ENCODE assay signal across 24 cellular contexts in the genomic region with DNA sequence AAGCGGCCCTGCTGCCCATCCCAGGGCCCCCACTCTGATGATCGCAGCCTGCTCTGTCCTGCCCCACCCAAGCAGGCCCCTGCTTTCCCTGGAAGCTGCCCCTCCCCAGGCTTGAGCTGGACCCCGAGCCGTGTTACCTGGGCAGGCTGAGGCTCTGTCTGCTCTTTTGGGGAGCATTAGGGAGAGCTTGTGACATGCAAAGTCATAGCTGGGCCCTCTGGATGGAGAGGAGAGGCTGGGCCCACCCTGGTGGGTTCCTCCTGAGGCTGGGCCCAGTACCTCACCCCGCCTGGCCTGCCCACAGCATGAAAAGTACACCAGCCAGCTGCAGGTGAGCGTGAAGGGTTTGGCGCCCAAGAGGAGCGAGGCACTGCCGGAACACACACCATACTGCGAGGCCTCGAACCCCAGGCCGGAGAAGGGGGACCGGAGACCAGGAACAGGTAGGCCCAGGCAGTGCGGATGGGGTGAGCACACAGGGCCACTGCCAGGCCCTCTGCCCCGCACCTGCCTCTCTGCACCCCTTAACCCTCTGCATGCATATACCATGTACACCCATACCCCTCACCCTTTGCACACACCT. TPM values are rescaled to one million over a fixed set of nuclear protein-coding genes. Genes with fewer than 3 reads are reported as not detected.
A peak's percentile ranks its signal among the peaks of the same experiment; 100 is the strongest.
DNase-seq lines count a peak whose midpoint lies in the region; ATAC-seq and TF ChIP-seq lines count a peak whose summit lies in the region.
"Had no signal": no experiment of that assay in that cellular context is flagged by ENCODE, and none has a peak within 500 bp of the region (broad histone marks: within the 10 kb centered on the region; RNA-seq: fewer than 3 reads in every experiment).

No MANE protein-coding gene starts in this region.

- peaks cover 9% of the 10 kb centered on the region for H3K79me1 ChIP-seq in neuronal stem cell (ENCODE audit: low read depth, low read length)

- no peak overlapping the region for H3K18ac ChIP-seq in neuronal stem cell (ENCODE audit: low read length)

- peak; percentile 34 for DNase-seq in Right ventricle myocardium superior
- no peak for DNase-seq in right atrium auricular region (ENCODE audit: low spot score)
- peak; percentile 25 for DNase-seq in H7
- DNase-seq in left cardiac atrium, result peak; percentile 6
- no peak for DNase-seq in neuronal stem cell (ENCODE audit: low spot score)
- DNase-seq in body of pancreas, result no peak
- DNase-seq in SIG-M5 (lab: John Stamatoyannopoulos, UW), result no peak
- DNase-seq in kidney glomerular epithelial cell (lab: John Stamatoyannopoulos, UW), result no peak
- DNase-seq: CD4-positive, alpha-beta T cell; HCEC 1CT; IMR-90; KG1; MG63; NCI-H1105 treated with DMSO at 0.1 percent for 48 hours; NCI-H2029; NCI-H446 treated with DMSO at 0.1 percent for 48 hours; NCI-H526 treated with DMSO at 0.1 percent for 48 hours had no signal

- H2BK15ac ChIP-seq in neuronal stem cell (ENCODE audit: low read length), result no peak overlapping the region

- H3K9me3 ChIP-seq in right atrium auricular region (no peaks in the 10 kb centered on the region), neuronal stem cell (replicated peaks in 1 of 2; ENCODE audit: control insufficient read depth in 2 of 2, insufficient read depth in 1 of 2, low read depth in 1 of 2, low read length in 2 of 2) (peaks cover 0 to 2% of the 10 kb centered on the region in 2 donors), body of pancreas (no peaks in the 10 kb centered on the region)
- H3K9me3 ChIP-seq: BLaER1 treated with 17β-estradiol and CSF1 and Interleukin-3, amounts not matched to agents 10 nM and 100 nM; MG63; SJCRH30 had no signal

- no peak overlapping the region for H2BK12ac ChIP-seq in neuronal stem cell (ENCODE audit: low read length)

- H4K8ac ChIP-seq in neuronal stem cell (ENCODE audit: low read depth, low read length), result no peak overlapping the region

- ATAC-seq in Right ventricle myocardium superior (ENCODE audit: poor library complexity) (no peak), left cardiac atrium (no peak), body of pancreas (no peak)
- ATAC-seq: GM23338, Panc1, SK-N-SH treated with all-trans-retinoic acid at 6 μM for 48 hours had no signal

- H3K27ac ChIP-seq in right atrium auricular region, result no peak overlapping the region
- no peak overlapping the region for H3K27ac ChIP-seq in neuronal stem cell (replicated peaks; ENCODE audit: low read length)
- no peak overlapping the region for H3K27ac ChIP-seq in body of pancreas
- H3K27ac ChIP-seq: BLaER1 treated with 17β-estradiol and CSF1 and Interleukin-3, amounts not matched to agents 10 nM and 100 nM; SJCRH30 had no signal

- H3K36me3 ChIP-seq in right atrium auricular region (peaks cover 20% of the 10 kb centered on the region), H7 (replicated peaks; ENCODE audit: control insufficient read depth, insufficient read depth, low read length) (peaks cover 5% of the 10 kb centered on the region), neuronal stem cell (replicated peaks in 1 of 2; ENCODE audit: control insufficient read depth in 2 of 2, insufficient read depth in 2 of 2, low read length in 2 of 2) (peaks cover 0 to 9% of the 10 kb centered on the region in 2 donors), body of pancreas (replicated peaks in 1 of 2; ENCODE audit: insufficient read depth in 1 of 2, low read depth in 2 of 2) (peaks cover 0 to 6% of the 10 kb centered on the region in 2 donors)
- H3K36me3 ChIP-seq: SJCRH30 had no signal

- peak overlapping the region; percentile 73 for H3K23ac ChIP-seq in neuronal stem cell (ENCODE audit: low read depth, low read length, poor library complexity)

- intact Hi-C loops in Right ventricle myocardium superior (cut with DNase I) (no loop called here), left cardiac atrium (cut with DNase I) (no loop called here), body of pancreas (cut with DNase I) (no loop called here)

- H3K4me2 ChIP-seq in neuronal stem cell (ENCODE audit: insufficient read depth, low read length, poor library complexity, severe bottlenecking), result no peak overlapping the region
- H3K4me2 ChIP-seq: GM23338 had no signal

- no peak overlapping the region for H2AFZ ChIP-seq in neuronal stem cell (ENCODE audit: low read length)
- H2AFZ ChIP-seq: GM23338 had no signal

- no peak overlapping the region for H3K14ac ChIP-seq in neuronal stem cell (ENCODE audit: low read length)

- no CpG with 5 or more reads among the region's 15 CpGs for WGBS in neuronal stem cell (ENCODE audit: extremely low coverage in 2 of 2, insufficient read length in 2 of 2, insufficient replicate concordance in 1 of 2), 2 donors
- WGBS in body of pancreas, 2 donors, result 93 to 94% methylated on average over 12 to 14 of the region's 15 CpGs

- no peak overlapping the region for H4K91ac ChIP-seq in neuronal stem cell (ENCODE audit: low read depth, low read length, poor library complexity)

- H2BK5ac ChIP-seq in neuronal stem cell (ENCODE audit: low read length), result no peak overlapping the region

- no peak overlapping the region for H2AK5ac ChIP-seq in neuronal stem cell (ENCODE audit: low read depth, low read length)

- H2BK120ac ChIP-seq in neuronal stem cell (ENCODE audit: low read depth, low read length), result peak overlapping the region; percentile 91

- H3K4ac ChIP-seq in neuronal stem cell (ENCODE audit: low read length), result no peak overlapping the region

- TF ChIP-seq POLR2A in body of pancreas (IDR thresholded peaks at IDR 0.05), result no peak

- H3K27me3 ChIP-seq in right atrium auricular region (no peaks in the 10 kb centered on the region), H7 (ENCODE audit: control insufficient read depth, insufficient read depth, low read length) (no peaks in the 10 kb centered on the region), neuronal stem cell (ENCODE audit: control insufficient read depth in 3 of 3, insufficient read depth in 3 of 3, low read depth in 1 of 3, low read length in 3 of 3) (no peaks in the 10 kb centered on the region), body of pancreas (no peaks in the 10 kb centered on the region)
- H3K27me3 ChIP-seq: MG63 had no signal

- TF ChIP-seq CTCF in right atrium auricular region (IDR thresholded peaks at IDR 0.05), result no peak
- TF ChIP-seq CTCF in body of pancreas (IDR thresholded peaks at IDR 0.05), result no peak

- H3K4me1 ChIP-seq in right atrium auricular region (no peaks in the 10 kb centered on the region), neuronal stem cell (ENCODE audit: control insufficient read depth in 2 of 2, insufficient read depth in 1 of 2, low read depth in 1 of 2, low read length in 2 of 2) (peaks cover 0 to 5% of the 10 kb centered on the region in 2 donors), body of pancreas (no peaks in the 10 kb centered on the region)

- peak overlapping the region; percentile 60 for H3K9ac ChIP-seq in neuronal stem cell (ENCODE audit: low read depth, low read length, poor library complexity)
- H3K9ac ChIP-seq: BLaER1 treated with 17β-estradiol and CSF1 and Interleukin-3, amounts not matched to agents 10 nM and 100 nM had no signal

- no peak overlapping the region for H3K4me3 ChIP-seq in right atrium auricular region
- no peak overlapping the region for H3K4me3 ChIP-seq in H7 (ENCODE audit: insufficient read depth, low read depth, low read length)
- peak overlapping the region in 1 of 2 donors; percentile 55 for H3K4me3 ChIP-seq in neuronal stem cell (ENCODE audit: low read length in 2 of 2)
- no peak overlapping the region for H3K4me3 ChIP-seq in body of pancreas
- H3K4me3 ChIP-seq: BLaER1 treated with 17β-estradiol and CSF1 and Interleukin-3, amounts not matched to agents 10 nM and 100 nM; GM23338; MG63; SJCRH30 had no signal

RNA-seq across cellular contexts. Expression of a gene that starts 15.0 kb away (rescaled TPM):
- 9.5 TPM for total RNA-seq in Right ventricle myocardium superior
- 10 to 100 TPM in 1 of 2 donors, 1 to 10 TPM in 1; 7.9 to 15.1 TPM for total RNA-seq in right atrium auricular region
- 20.8 and 21.4 TPM in 2 replicates for total RNA-seq in H7 (2014; rRNA removed; shearing (Covaris generic))
- 10 to 100 TPM; 12.4 to 17.2 TPM for total RNA-seq in left cardiac atrium
- polyA plus RNA-seq in neuronal stem cell (2013, experiment 1 of 2), result 12.3 TPM
- 11.4 TPM for polyA plus RNA-seq in neuronal stem cell (2013, experiment 2 of 2)
- 10 to 100 TPM; 23.6 to 41.9 TPM for total RNA-seq in body of pancreas

RNA-seq across cellular contexts. Expression of a gene that starts 44.6 kb away (rescaled TPM):
- total RNA-seq in Right ventricle myocardium superior (0.13 TPM), right atrium auricular region (under 1 TPM in 1 of 2 donors, not detected in 1; 0.08 TPM), left cardiac atrium (under 1 TPM; 0.13 to 0.24 TPM), body of pancreas (not detected)
- total RNA-seq in H7 (2014; rRNA removed; shearing (Covaris generic)), result 0.11 TPM in 1 of 2 replicates, not detected in the other
- polyA plus RNA-seq in neuronal stem cell (2013, experiment 1 of 2), result 0.04 TPM
- 0.03 TPM for polyA plus RNA-seq in neuronal stem cell (2013, experiment 2 of 2)
- total RNA-seq: Daoy, G401, GM23338, IMR-90, SJCRH30 had no signal
- polyA plus RNA-seq: GM23338 had no signal

Comparison
In these comparisons a context has a peak if more than half of its experiments do, and no peak if none do; other contexts are left out.
1. DNase-seq: peak in Right ventricle myocardium superior (single experiment), H7 (single experiment) and left cardiac atrium (single experiment); none in right atrium auricular region (single experiment), neuronal stem cell (single experiment), body of pancreas (0 of 4), SIG-M5 (single experiment) and kidney glomerular epithelial cell (single experiment).